In the genomic region with DNA sequence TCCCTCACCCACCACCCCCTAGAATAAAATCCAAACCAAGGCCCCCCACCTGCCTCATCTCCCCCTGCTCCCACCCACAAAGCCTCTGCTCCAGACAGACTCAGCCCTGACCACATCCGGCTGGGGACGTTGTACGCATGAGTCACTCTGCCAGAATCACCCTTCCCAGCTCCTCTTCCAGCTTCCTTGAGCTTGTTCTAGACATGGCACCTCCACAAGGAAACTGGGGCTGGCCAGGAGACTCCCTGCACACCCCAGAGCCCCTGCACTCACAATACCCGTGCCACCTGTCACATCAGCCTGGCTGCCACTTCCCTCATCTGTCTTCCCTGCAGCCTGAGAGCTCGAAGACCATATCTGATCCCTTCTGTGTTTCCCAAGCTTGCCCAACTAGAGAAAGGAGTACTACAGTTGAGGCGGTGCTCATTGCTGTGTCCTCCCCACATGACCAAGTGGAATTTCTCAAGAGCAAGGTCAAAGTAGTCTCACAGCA, we compare ENCODE assay signal across 9 cellular contexts. TPM values are rescaled to one million over a fixed set of nuclear protein-coding genes. Genes with fewer than 3 reads are reported as not detected.
DNase-seq lines count a peak whose midpoint lies in the region; ATAC-seq and TF ChIP-seq lines count a peak whose summit lies in the region.
"Had no signal": no experiment of that assay in that cellular context is flagged by ENCODE, and none has a peak within 500 bp of the region (broad histone marks: within the 10 kb centered on the region; RNA-seq: fewer than 3 reads in every experiment).

No MANE protein-coding gene starts in this region.

- peak; percentile 87 for ATAC-seq in HCT116
- no peak for ATAC-seq in GM19455 (IDR thresholded peaks at IDR 0.05; ENCODE audit: unreplicated experiment)

- no peak for TF ChIP-seq RAD21 in HCT116 (IDR thresholded peaks at IDR 0.05; ENCODE audit: low read depth)

- peaks cover 11 to 38% of the 10 kb centered on the region in 2 experiments for H3K4me1 ChIP-seq in HCT116 (ENCODE audit: control insufficient read depth in 1 of 2, insufficient read depth in 2 of 2, low read length in 2 of 2)

- peaks cover 46% of the 10 kb centered on the region for H3K36me3 Mint-ChIP-seq in activated CD4-positive, alpha-beta memory T cell treated with anti-CD3 and anti-CD28 coated beads for 36 hours

- H3K79me2 ChIP-seq in HCT116 (ENCODE audit: insufficient read depth, low read length): peaks cover 89% of the 10 kb centered on the region

- H3K9ac ChIP-seq in HCT116 (ENCODE audit: low read length): peak overlapping the region; percentile 31

- RAD21 ChIA-PET in HCT116 (lab: Charles Lee; ENCODE audit: low non-redundant PET in 1 of 2, low total read pairs in 2 of 2, uncharacterized antibody in 2 of 2, unreplicated experiment in 2 of 2): interaction anchor here in 1 of 2 experiments (0.6 kb wide), 1 partner anchor 179 kb away, joined by 4 read pairs; no protein-coding TSS in a partner anchor

- DNase-seq in 8988T (peak; percentile 88), HCT116 (ENCODE audit: low read depth, low spot score) (no peak), hepatic stellate cell (ENCODE audit: low spot score) (peak; percentile 95), caudate nucleus (lab: John Stamatoyannopoulos, UW) (no peak), C1 segment of cervical spinal cord (lab: John Stamatoyannopoulos, UW) (no peak), retina (no peak)
- peak; percentile 43 for DNase-seq in activated CD4-positive, alpha-beta memory T cell treated with anti-CD3 and anti-CD28 coated beads for 36 hours
- DNase-seq: GF-D8 had no signal

- peak overlapping the region in 1 of 2 experiments; percentile 37; a peak in 2 of 4 replicates for H3K4me3 ChIP-seq in HCT116 (replicated peaks in 1 of 2; ENCODE audit: low read depth in 1 of 2, low read length in 2 of 2)

- H3K27ac Mint-ChIP-seq in activated CD4-positive, alpha-beta memory T cell treated with anti-CD3 and anti-CD28 coated beads for 36 hours: peak overlapping the region; percentile 82

- no peak for TF ChIP-seq CTCF in HCT116 (IDR thresholded peaks at IDR 0.05 in 2 of 3, conservative IDR thresholded peaks at IDR 0.05 in 1 of 3; ENCODE audit: borderline replicate concordance in 1 of 3, insufficient read depth in 1 of 3, low read depth in 2 of 3, low read length in 2 of 3)

- H3K27me3 ChIP-seq in HCT116 (ENCODE audit: insufficient read depth, low read length): no peaks in the 10 kb centered on the region

- BruUV-seq in HCT116 (replicated peaks; lab: Mats Ljungman, UMichigan): no TSS peak

- CTCF ChIA-PET in HCT116 (lab: Charles Lee): no interaction called here
- CTCF ChIA-PET in activated CD4-positive, alpha-beta memory T cell treated with anti-CD3 and anti-CD28 coated beads for 36 hours (lab: Charles Lee): interaction anchor here (0.7 kb wide), 1 partner anchor 9 kb away, joined by 3 read pairs; no protein-coding TSS in a partner anchor

- POLR2A ChIA-PET in HCT116 (lab: Charles Lee): interaction anchor here (0.7 to 1.2 kb wide), 3 partner anchors 9 to 28 kb away, joined by 3 to 5 read pairs (median 4); no protein-coding TSS in a partner anchor
- POLR2A ChIA-PET in activated CD4-positive, alpha-beta memory T cell treated with anti-CD3 and anti-CD28 coated beads for 36 hours (lab: Charles Lee): interaction anchor here (0.7 kb wide), 1 partner anchor 8 kb away, joined by 3 read pairs; no protein-coding TSS in a partner anchor

- H3K9me2 ChIP-seq in HCT116 (ENCODE audit: insufficient read depth): no peaks in the 10 kb centered on the region

- H3K27ac ChIP-seq in HCT116 (ENCODE audit: low read depth, low read length) (peak overlapping the region; percentile 62), caudate nucleus (ENCODE audit: low read depth, low read length) (no peak overlapping the region)

- intact Hi-C loops in HCT116 (cut with micrococcal nuclease): no loop called here
- intact Hi-C loops in activated CD4-positive, alpha-beta memory T cell treated with anti-CD3 and anti-CD28 coated beads for 36 hours (cut with micrococcal nuclease): no loop called here

- H3K36me3 ChIP-seq in HCT116 (ENCODE audit: control insufficient read depth in 1 of 2, insufficient read depth in 2 of 2, low read length in 2 of 2): peaks cover 41 to 58% of the 10 kb centered on the region in 2 experiments

- H3K4me3 Mint-ChIP-seq in activated CD4-positive, alpha-beta memory T cell treated with anti-CD3 and anti-CD28 coated beads for 36 hours: no peak overlapping the region

- H3K4me1 Mint-ChIP-seq in activated CD4-positive, alpha-beta memory T cell treated with anti-CD3 and anti-CD28 coated beads for 36 hours (ENCODE audit: low read depth): peaks cover 58% of the 10 kb centered on the region

- H3K27me3 Mint-ChIP-seq in activated CD4-positive, alpha-beta memory T cell treated with anti-CD3 and anti-CD28 coated beads for 36 hours: no peaks in the 10 kb centered on the region

- no peak overlapping the region for H2AFZ ChIP-seq in HCT116 (ENCODE audit: low read depth, low read length, poor library complexity, severe bottlenecking)

- TF ChIP-seq POLR2A in HCT116 (IDR thresholded peaks at IDR 0.05; ENCODE audit: borderline replicate concordance, extremely low read depth, insufficient read depth, insufficient read length): no peak

- H3K4me2 ChIP-seq in HCT116 (ENCODE audit: low read length): peak overlapping the region; percentile 78

- H3K9me3 ChIP-seq in HCT116 (ENCODE audit: control insufficient read depth in 1 of 2, insufficient read depth in 1 of 2, low read depth in 1 of 2, low read length in 2 of 2): no peaks in the 10 kb centered on the region

- no peaks in the 10 kb centered on the region for H3K9me3 Mint-ChIP-seq in activated CD4-positive, alpha-beta memory T cell treated with anti-CD3 and anti-CD28 coated beads for 36 hours

- no peaks in the 10 kb centered on the region for H4K20me1 ChIP-seq in HCT116 (ENCODE audit: insufficient read depth)

TF ChIP-seq in HCT116, 20 proteins besides CTCF, POLR2A, EP300 and RAD21 (continues in another document):
- no peak for TF ChIP-seq TCF7L2 (IDR thresholded peaks at IDR 0.05; ENCODE audit: borderline replicate concordance, extremely low read depth, insufficient read depth, insufficient read length)
- 0 out of 2 replicates have a peak, but pooled peaks have one; percentile 8 for TF ChIP-seq POLR2AphosphoS5 (IDR thresholded peaks at IDR 0.05; ENCODE audit: low read depth, low read length)
- no peak for TF ChIP-seq SIN3A (IDR thresholded peaks at IDR 0.05; ENCODE audit: low read depth)
- peak; percentile 74 for TF ChIP-seq JUND (IDR thresholded peaks at IDR 0.05)
- TF ChIP-seq SRF (IDR thresholded peaks at IDR 0.05; ENCODE audit: low read depth): no peak
- no peak for TF ChIP-seq MAX (IDR thresholded peaks at IDR 0.05)
- peak; percentile 41 for TF ChIP-seq SP1 (IDR thresholded peaks at IDR 0.05; ENCODE audit: low read depth)
- no peak for TF ChIP-seq EGR1 (IDR thresholded peaks at IDR 0.05; ENCODE audit: low read depth)
- no peak for TF ChIP-seq CBX3 (IDR thresholded peaks at IDR 0.05; ENCODE audit: low read depth)
- TF ChIP-seq YY1 (IDR thresholded peaks at IDR 0.05; ENCODE audit: extremely low read depth, insufficient replicate concordance, low read depth, low read length): peak; percentile 39
- peak; percentile 67 for TF ChIP-seq FOSL1 (IDR thresholded peaks at IDR 0.05; ENCODE audit: low read depth)
- no peak for TF ChIP-seq REST (IDR thresholded peaks at IDR 0.05; ENCODE audit: low read depth)
- no peak for TF ChIP-seq ZFX (IDR thresholded peaks at IDR 0.05)

RNA-seq across cellular contexts. Expression of gene DEDD2, which starts 9.7 kb away (rescaled TPM):
- 32.7 TPM for total RNA-seq in HCT116 (2021; ENCODE audit: unreplicated experiment)
- 32.8 and 41.3 TPM in 2 replicates for polyA plus RNA-seq in HCT116 (2012)
- 10 to 100 TPM; 31.3 to 33.4 TPM for total RNA-seq in activated CD4-positive, alpha-beta memory T cell treated with anti-CD3 and anti-CD28 coated beads for 36 hours

RNA-seq across cellular contexts. Expression of gene ZNF526, which starts 12.3 kb away (rescaled TPM):
- total RNA-seq in HCT116 (2021; ENCODE audit: unreplicated experiment): 13.1 TPM
- polyA plus RNA-seq in HCT116 (2012): 7.1 TPM in 2 replicates
- total RNA-seq in activated CD4-positive, alpha-beta memory T cell treated with anti-CD3 and anti-CD28 coated beads for 36 hours: 10 to 100 TPM; 12.3 to 14.9 TPM

RNA-seq across cellular contexts. Expression of gene GSK3A, which starts 34.6 kb away (rescaled TPM):
- total RNA-seq in HCT116 (2021; ENCODE audit: unreplicated experiment): 57.2 TPM
- polyA plus RNA-seq in HCT116 (2012): 58.8 and 65.6 TPM in 2 replicates
- 10 to 100 TPM; 36.4 to 37.3 TPM for total RNA-seq in activated CD4-positive, alpha-beta memory T cell treated with anti-CD3 and anti-CD28 coated beads for 36 hours

RNA-seq across cellular contexts. Expression of gene ERF, which starts 47.1 kb away (rescaled TPM):
- 96.1 TPM for total RNA-seq in HCT116 (2021; ENCODE audit: unreplicated experiment)
- 55.7 and 62.1 TPM in 2 replicates for polyA plus RNA-seq in HCT116 (2012)
- total RNA-seq in activated CD4-positive, alpha-beta memory T cell treated with anti-CD3 and anti-CD28 coated beads for 36 hours: 10 to 100 TPM; 43.1 to 56.5 TPM

Comparison
In these comparisons a context has a peak if more than half of its experiments do, and no peak if none do; other contexts are left out.
1. DNase-seq: peak in 8988T (single experiment), activated CD4-positive, alpha-beta memory T cell treated with anti-CD3 and anti-CD28 coated beads for 36 hours (single experiment) and hepatic stellate cell (single experiment); none in HCT116 (single experiment), caudate nucleus (0 of 61), C1 segment of cervical spinal cord (0 of 14) and retina (single experiment).